In genomic region chr10:113221756-113222168, GRCh38 we compare ENCODE assay signal across 12 cellular contexts.
DNase-seq lines count a peak whose midpoint lies in the region; ATAC-seq and TF ChIP-seq lines count a peak whose summit lies in the region.
"Had no signal": no experiment of that assay in that cellular context is flagged by ENCODE, and none has a peak within 500 bp of the region (broad histone marks: within the 10 kb centered on the region; RNA-seq: fewer than 3 reads in every experiment).

No MANE protein-coding gene starts in this region.

- H3F3A ChIP-seq in GM23248 (ENCODE audit: insufficient read depth), result 0 out of 2 replicates have a peak, but pooled peaks cover 7% of the 10 kb centered on the region

- H4K20me1 ChIP-seq in GM23248 (ENCODE audit: insufficient read depth), result no peaks in the 10 kb centered on the region

- H3K36me3 ChIP-seq in GM23248 (ENCODE audit: low read depth) (no peaks in the 10 kb centered on the region), SJSA1 (no peaks in the 10 kb centered on the region), testis (ENCODE audit: low read depth, missing control alignments) (no peaks in the 10 kb centered on the region)

- H3K4me3 ChIP-seq in GM23248 (peak overlapping the region; percentile 48), SJSA1 (no peak overlapping the region), testis (no peak overlapping the region)

- no peak for TF ChIP-seq POLR2A in testis (IDR thresholded peaks at IDR 0.05)

- H3K4me1 ChIP-seq in GM23248 (ENCODE audit: insufficient read depth) (peaks cover 11% of the 10 kb centered on the region), SJSA1 (replicated peaks) (peaks cover 46% of the 10 kb centered on the region), testis (no peaks in the 10 kb centered on the region)

- H3K27me3 ChIP-seq in GM23248 (replicated peaks; ENCODE audit: insufficient read depth) (no peaks in the 10 kb centered on the region), SJSA1 (replicated peaks) (no peaks in the 10 kb centered on the region), testis (no peaks in the 10 kb centered on the region)

- peak overlapping the region; percentile 13 for H3K9ac ChIP-seq in GM23248

- WGBS in GM23248 (ENCODE audit: low coverage in 1 of 2, low lambda C conversion rate in 2 of 2, missing lambda C conversion rate in 2 of 2), 2 experiments, result 38% methylated on average over 6 of the region's 6 CpGs
- 78 to 82% methylated on average over 6 of the region's 6 CpGs for WGBS in testis, 2 donors

- in situ Hi-C loops in GM23248 (cut with MboI), result no loop called here

- peak overlapping the region; percentile 61 for H2AFZ ChIP-seq in GM23248

- peak; percentile 31 for DNase-seq in AG08395 (ENCODE audit: low spot score)
- peak; percentile 59 for DNase-seq in GM23248
- peak; percentile 79 to 82 for DNase-seq in SJSA1 (ENCODE audit: low read depth in 1 of 2, low spot score in 2 of 2)
- peak; percentile 44 for DNase-seq in glomerular visceral epithelial cell (ENCODE audit: extremely low spot score)
- no peak for DNase-seq in NCI-H2029 treated with DMSO at 0.1 percent for 48 hours (lab: John Stamatoyannopoulos, UW)
- DNase-seq in testis, result no peak
- DNase-seq in cardiac septum (ENCODE audit: low spot score), result no peak
- DNase-seq: CD8-positive, alpha-beta memory T cell; erythroblast; kidney; stimulated activated naive B cell treated with anti-CD40 and anti-IgM and Interleukin-4, amounts not matched to agents 10 μg/mL and 1 μg/mL and 100 μg/mL, for 72 hours had no signal

- H3K9me2 ChIP-seq in GM23248 (ENCODE audit: insufficient read depth), result no peaks in the 10 kb centered on the region

- intact Hi-C loops in testis (cut with DNase I; ENCODE audit: low total_unique reads) (no loop called here), cardiac septum (cut with DNase I) (no loop called here)

- H3K9me3 ChIP-seq in GM23248 (ENCODE audit: low read depth) (no peaks in the 10 kb centered on the region), SJSA1 (replicated peaks) (no peaks in the 10 kb centered on the region), testis (no peaks in the 10 kb centered on the region)

- ATAC-seq in HG03460 (IDR thresholded peaks at IDR 0.05; ENCODE audit: unreplicated experiment), result no peak
- ATAC-seq: stimulated activated naive B cell treated with anti-CD40 and anti-IgM and Interleukin-4, amounts not matched to agents 10 μg/mL and 1 μg/mL and 100 μg/mL, for 72 hours had no signal

- no peak overlapping the region for H3K27ac ChIP-seq in GM23248
- H3K27ac ChIP-seq in SJSA1, result peak overlapping the region; percentile 9; the same call in 1 of the 2 replicates
- no peak overlapping the region for H3K27ac ChIP-seq in testis

- H3K4me2 ChIP-seq in GM23248 (ENCODE audit: unreplicated experiment), result peak overlapping the region; percentile 48

- TF ChIP-seq CTCF in testis (IDR thresholded peaks at IDR 0.05), result no peak

- no peaks in the 10 kb centered on the region for H3K79me2 ChIP-seq in GM23248 (ENCODE audit: insufficient read depth)

Comparison
In these comparisons a context has a peak if more than half of its experiments do, and no peak if none do; other contexts are left out.
1. DNase-seq: peak in AG08395 (single experiment), GM23248 (single experiment), SJSA1 (2 of 2) and glomerular visceral epithelial cell (single experiment); none in NCI-H2029 treated with DMSO at 0.1 percent for 48 hours (single experiment), testis (single experiment) and cardiac septum (single experiment).